Comparison of ENCODE assay signal across 8 cellular contexts in the genomic region with DNA sequence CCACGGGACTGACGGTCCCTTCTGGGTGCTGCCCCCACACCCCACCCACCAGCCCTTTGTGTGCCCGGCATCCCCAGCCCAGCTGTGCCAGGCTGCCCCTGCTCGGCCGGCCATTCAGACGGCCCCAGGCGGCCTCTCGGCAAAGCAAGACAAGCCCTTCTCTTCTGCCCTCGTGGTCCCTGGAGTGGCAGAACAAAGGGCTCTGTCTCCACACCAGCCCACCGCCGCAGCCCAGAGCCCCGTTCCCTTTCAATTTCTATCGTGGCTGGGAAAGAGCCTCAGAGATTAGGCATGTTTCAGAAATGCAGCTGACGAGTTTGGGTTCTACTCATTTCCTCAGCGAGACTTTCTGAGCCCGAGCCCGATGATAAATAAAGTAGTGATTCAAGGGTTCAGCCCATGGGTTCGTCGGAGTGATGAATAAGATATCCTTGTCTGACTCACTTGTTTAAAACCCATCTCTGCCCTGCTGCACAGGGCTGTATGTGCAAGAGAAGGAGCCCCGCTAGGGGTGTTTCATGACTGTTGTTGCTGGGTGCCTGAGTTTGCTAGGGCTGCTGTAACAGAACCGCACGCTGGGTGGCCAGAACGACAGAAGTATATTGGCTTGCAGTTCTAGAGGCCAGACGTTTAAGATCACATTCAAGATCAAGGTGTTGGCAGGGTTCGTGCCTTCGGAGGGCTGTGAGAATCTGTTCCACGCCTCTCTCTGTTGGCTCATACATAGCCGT. TPM values are rescaled to one million over a fixed set of nuclear protein-coding genes. Genes with fewer than 3 reads are reported as not detected.
A peak's percentile ranks its signal among the peaks of the same experiment; 100 is the strongest.
DNase-seq lines count a peak whose midpoint lies in the region; FAIRE-seq and TF ChIP-seq lines count a peak whose summit lies in the region.

No MANE protein-coding gene starts in this region.

- 47 to 55% (median 50%) methylated on average over 28 of the region's 28 CpGs for WGBS in ovary, 3 donors
- 44 to 56% methylated on average over 21 to 28 of the region's 28 CpGs for WGBS in testis, 2 donors

- peak overlapping the region; percentile 38 for H3K4me3 ChIP-seq in ovary
- peak overlapping the region in 1 of 2 donors; percentile 35 for H3K4me3 ChIP-seq in testis

- no peak for TF ChIP-seq EP300 in ovary (IDR thresholded peaks at IDR 0.05)

- no peak for FAIRE-seq in frontal cortex (lab: Jason Lieb, UNC)

- TF ChIP-seq POLR2A in ovary (IDR thresholded peaks at IDR 0.05) (no peak), testis (IDR thresholded peaks at IDR 0.05) (no peak)

- intact Hi-C loops in ovary (cut with DNase I) = loop anchor here in 2 of 4 donors (10.0 kb wide), 2 partner anchors 55 to 205 kb away; a partner anchor contains a TSS
- intact Hi-C loops in testis (cut with DNase I; ENCODE audit: low total_unique reads) = loop anchor here (10.0 kb wide), 1 partner anchor 55 kb away; no protein-coding TSS in a partner anchor

- no peak overlapping the region for H3K27ac ChIP-seq in ovary
- H3K27ac ChIP-seq in testis = peak overlapping the region; percentile 74 to 87

- H3K27me3 ChIP-seq in ovary = no peaks in the 10 kb centered on the region
- H3K27me3 ChIP-seq in testis = no peaks in the 10 kb centered on the region

- H3K9me3 ChIP-seq in ovary = no peaks in the 10 kb centered on the region
- H3K9me3 ChIP-seq in testis = no peaks in the 10 kb centered on the region

- H3K4me1 ChIP-seq in ovary (ENCODE audit: insufficient read depth) = peaks cover 2% of the 10 kb centered on the region
- peaks cover 43% of the 10 kb centered on the region for H3K4me1 ChIP-seq in testis

- H3K36me3 ChIP-seq in ovary (no peaks in the 10 kb centered on the region), testis (ENCODE audit: low read depth, missing control alignments) (no peaks in the 10 kb centered on the region)

- TF ChIP-seq CTCF in ovary (IDR thresholded peaks at IDR 0.05) (peak in 1 of 3 donors; percentile 34), testis (IDR thresholded peaks at IDR 0.05) (peak; percentile 28 to 52 (median 39))

- DNase-seq in C1 segment of cervical spinal cord (lab: John Stamatoyannopoulos, UW) (peak in 13 of 14 donors; percentile 42 to 89 (median 80)), GOT3 (lab: John Stamatoyannopoulos, UW) (peak; percentile 73), RKO (ENCODE audit: low spot score) (peak; percentile 100), frontal cortex (ENCODE audit: low spot score in 2 of 2) (peak; percentile 65 to 69), ovary (peak in 2 of 5 donors; percentile 32 to 45), testis (peak; percentile 74), NK-92 (lab: John Stamatoyannopoulos, UW; ENCODE audit: unreplicated experiment) (no peak)
- peak; percentile 85 for DNase-seq in activated naive CD4-positive, alpha-beta T cell treated with Interleukin-2 at 50 U/mL for 16 hours

RNA-seq across cellular contexts. Expression of a gene that starts 4.3 kb away (rescaled TPM):
- total RNA-seq in frontal cortex = 21.2 TPM
- 10 to 100 TPM; 17.9 to 56.3 (median 38.4) TPM for total RNA-seq in ovary
- polyA plus RNA-seq in ovary = 10 to 100 TPM; 25.1 to 34.1 TPM
- 100 to 1,000 TPM; 407 TPM for total RNA-seq in testis
- 121 TPM for polyA plus RNA-seq in testis (ENCODE audit: insufficient read depth, low read depth, low replicate concordance)

RNA-seq across cellular contexts. Expression of a gene that starts 4.6 kb away (rescaled TPM):
- 2.0 TPM for total RNA-seq in frontal cortex
- total RNA-seq in ovary = 1 to 10 TPM; 4.3 to 7.0 (median 5.5) TPM
- 1 to 10 TPM; 4.1 to 7.2 TPM for polyA plus RNA-seq in ovary
- total RNA-seq in testis = 10 to 100 TPM; 20.0 to 23.5 TPM
- polyA plus RNA-seq in testis (ENCODE audit: insufficient read depth, low read depth, low replicate concordance) = 29.7 TPM

RNA-seq across cellular contexts. Expression of a gene that starts 53.3 kb away (rescaled TPM):
- 4.9 TPM for total RNA-seq in frontal cortex
- 10 to 100 TPM in 1 of 7 donors, 1 to 10 TPM in 6; 5.1 to 13.0 (median 7.9) TPM for total RNA-seq in ovary
- polyA plus RNA-seq in ovary = 10 to 100 TPM in 1 of 2 donors, 1 to 10 TPM in 1; 2.4 to 11.4 TPM
- 10 to 100 TPM; 30.8 to 46.1 TPM for total RNA-seq in testis
- 12.0 TPM for polyA plus RNA-seq in testis (ENCODE audit: insufficient read depth, low read depth, low replicate concordance)

Comparison
In these comparisons a context has a peak if more than half of its experiments do, and no peak if none do; other contexts are left out.
1. H3K27ac ChIP-seq: peak in testis (2 of 2); none in ovary (0 of 2).
2. RNA of a gene that starts 4.3 kb away (total RNA-seq): 407 TPM in testis; 17.9 to 56.3 TPM in ovary and 21.2 TPM in frontal cortex (single experiment); every median in the first group is over 4 times any median in the second.